In genomic region chr5:76742586-76742985, GRCh38 we compare ENCODE assay signal across 1 cellular context.
A peak's percentile ranks its signal among the peaks of the same experiment; 100 is the strongest.
TF ChIP-seq lines count a peak whose summit lies in the region.

No MANE protein-coding gene starts in this region.

TF ChIP-seq in IMR-90, 13 proteins besides CTCF, POLR2A, EP300 and RAD21:
- no peak for TF ChIP-seq SMC3 (IDR thresholded peaks at IDR 0.05; ENCODE audit: low read depth, low read length)
- TF ChIP-seq FOS (IDR thresholded peaks at IDR 0.05; ENCODE audit: low read depth, low read length): peak; percentile 67
- TF ChIP-seq CEBPB (IDR thresholded peaks at IDR 0.05; ENCODE audit: low read depth, low read length): peak; percentile 71
- no peak for TF ChIP-seq BHLHE40 (IDR thresholded peaks at IDR 0.05; ENCODE audit: low read depth, low read length)
